ENCODE assay signal across 34 cellular contexts in the genomic region with DNA sequence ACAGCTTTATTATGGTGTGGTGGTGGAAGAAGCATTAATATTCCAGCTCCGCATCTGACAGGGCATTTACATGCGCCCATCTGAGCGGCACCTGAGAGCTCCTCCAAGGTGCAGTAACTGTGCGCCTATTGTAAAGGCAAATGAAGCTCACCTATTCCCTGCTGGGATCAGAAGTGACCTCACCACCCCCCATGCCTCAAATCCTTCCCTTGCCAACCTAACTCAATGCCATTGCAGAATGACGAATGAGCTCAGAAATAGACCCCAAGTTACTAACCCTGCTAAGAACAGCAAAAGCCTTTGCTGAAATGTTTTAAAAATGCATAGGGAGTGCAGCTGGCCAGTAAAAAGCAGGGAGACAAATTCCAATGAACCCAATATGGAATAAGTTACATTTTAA. TPM values are rescaled to one million over a fixed set of nuclear protein-coding genes. Genes with fewer than 3 reads are reported as not detected.
DNase-seq lines count a peak whose midpoint lies in the region; ATAC-seq, FAIRE-seq and TF ChIP-seq lines count a peak whose summit lies in the region.
"Had no signal": no experiment of that assay in that cellular context is flagged by ENCODE, and none has a peak within 500 bp of the region (broad histone marks: within the 10 kb centered on the region; RNA-seq: fewer than 3 reads in every experiment).

No MANE protein-coding gene starts in this region.

- no peak overlapping the region for H2AK5ac ChIP-seq in mesendoderm (ENCODE audit: low read length)

- peak overlapping the region in 4 of 11 experiments; percentile 2 to 50 (median 18); a peak in 3 of 22 replicates for H3K27ac ChIP-seq in BLaER1 treated with 17β-estradiol and CSF1 and Interleukin-3, amounts not matched to agents 10 nM and 100 nM
- H3K27ac ChIP-seq in HEK293 (ENCODE audit: extremely low read depth, low read depth, low read length) (no peak overlapping the region), astrocyte (ENCODE audit: low read depth, low read length) (no peak overlapping the region), iPS-20b (ENCODE audit: low read length) (no peak overlapping the region), mesendoderm (ENCODE audit: low read depth, low read length) (no peak overlapping the region)
- H3K27ac ChIP-seq: coronary artery, gastrocnemius medialis, ovary, upper lobe of left lung had no signal

- no peak overlapping the region for H3K27ac Mint-ChIP-seq in astrocyte (ENCODE audit: unreplicated experiment)
- H3K27ac Mint-ChIP-seq: activated naive CD8-positive, alpha-beta T cell; nephron progenitor cell; T-helper 2 cell treated with Interferon-gamma antibody and Interleukin-4, amounts not matched to agents 5 μg/mL and 100 μg/mL, for 36 hours had no signal

- CTCF ChIA-PET in HEK293 (lab: Yijun Ruan, JAX): interaction anchor here (0.7 to 1.2 kb wide), 3 partner anchors 23 to 68 kb away, joined by 3 read pairs; no protein-coding TSS in a partner anchor

- no peak overlapping the region for H3K4ac ChIP-seq in mesendoderm (ENCODE audit: low read depth, low read length)

- peak overlapping the region; percentile 14 to 83 (median 30); a peak in 19 of 22 replicates for H3K4me2 ChIP-seq in BLaER1 treated with 17β-estradiol and CSF1 and Interleukin-3, amounts not matched to agents 10 nM and 100 nM
- H3K4me2 ChIP-seq in astrocyte (ENCODE audit: low read length) (no peak overlapping the region), mesendoderm (ENCODE audit: low read length) (no peak overlapping the region)
- H3K4me2 ChIP-seq: hepatocyte had no signal

- no peak overlapping the region for H3K56ac ChIP-seq in mesendoderm (ENCODE audit: low read length)

- no peak overlapping the region for H2BK5ac ChIP-seq in mesendoderm (ENCODE audit: low read length)

- no peak overlapping the region for H4K8ac ChIP-seq in mesendoderm (ENCODE audit: low read depth, low read length)

- DNase-seq in astrocyte (ENCODE audit: low read depth) (no peak), RPMI8226 (no peak), mesendoderm (no peak)
- DNase-seq: activated CD4-positive, alpha-beta T cell treated with anti-CD3 and anti-CD28 coated beads for 4 hours; activated CD8-positive, alpha-beta memory T cell treated with anti-CD3 and anti-CD28 coated beads for 24 hours; activated effector memory CD4-positive, alpha-beta T cell treated with Interleukin-2 at 50 U/mL for 16 hours; activated T-cell treated with anti-CD3 and anti-CD28 coated beads for 4 hours; caudate nucleus; gastrocnemius medialis; mammary epithelial cell; NCI-H1048; NCI-H1694 treated with DMSO at 0.1 percent for 48 hours; NCI-H2171 treated with DMSO at 0.1 percent for 48 hours; NCI-H524 treated with DMSO at 0.1 percent for 48 hours; nephron progenitor cell; ovary; retina; SIG-M5; small intestine; stimulated activated naive CD4-positive, alpha-beta T cell; upper lobe of left lung had no signal

- no peaks in the 10 kb centered on the region for H3K9me3 Mint-ChIP-seq in astrocyte (ENCODE audit: unreplicated experiment)
- H3K9me3 Mint-ChIP-seq: CD14-positive monocyte; nephron progenitor cell; T-helper 2 cell treated with Interferon-gamma antibody and Interleukin-4, amounts not matched to agents 5 μg/mL and 100 μg/mL, for 36 hours had no signal

- no peak overlapping the region for H3K23ac ChIP-seq in mesendoderm (ENCODE audit: low read length)

- H3K27me3 ChIP-seq in BLaER1 treated with 17β-estradiol and CSF1 and Interleukin-3, amounts not matched to agents 10 nM and 100 nM: no peaks in the 10 kb centered on the region
- H3K27me3 ChIP-seq in astrocyte (ENCODE audit: insufficient read depth, low read length): no peaks in the 10 kb centered on the region
- H3K27me3 ChIP-seq in iPS-20b (ENCODE audit: insufficient read depth, low read length): no peaks in the 10 kb centered on the region
- no peaks in the 10 kb centered on the region for H3K27me3 ChIP-seq in mesendoderm (ENCODE audit: insufficient read depth, low read length, poor library complexity)
- H3K27me3 ChIP-seq: hepatocyte, ovary, upper lobe of left lung had no signal

- H3K36me3 ChIP-seq in BLaER1 treated with 17β-estradiol and CSF1 and Interleukin-3, amounts not matched to agents 10 nM and 100 nM: peaks cover 0 to 95% (median 53%) of the 10 kb centered on the region in 11 experiments; a peak in 17 of 22 replicates
- H3K36me3 ChIP-seq in HEK293 (ENCODE audit: control insufficient read depth in 2 of 2, insufficient read depth in 1 of 2, low read length in 2 of 2) (peaks cover 15 to 21% of the 10 kb centered on the region in 2 experiments), astrocyte (ENCODE audit: insufficient read depth, low read length) (peaks cover 3% of the 10 kb centered on the region), iPS-20b (ENCODE audit: insufficient read depth, low read depth, low read length) (peaks cover 61% of the 10 kb centered on the region), mesendoderm (ENCODE audit: control insufficient read depth, insufficient read depth, low read length) (peaks cover 3% of the 10 kb centered on the region)
- H3K36me3 ChIP-seq: gastrocnemius medialis, ovary, upper lobe of left lung had no signal

- H3K79me2 ChIP-seq in astrocyte (ENCODE audit: insufficient read depth, low read length) (peaks cover 9% of the 10 kb centered on the region), mesendoderm (ENCODE audit: control insufficient read depth, insufficient read depth, low read length) (peaks cover 38% of the 10 kb centered on the region)

- H2BK120ac ChIP-seq in mesendoderm (ENCODE audit: low read depth, low read length): no peak overlapping the region

- no peak overlapping the region for H2AFZ ChIP-seq in astrocyte (ENCODE audit: low read depth, low read length)
- H2AFZ ChIP-seq: hepatocyte had no signal

- TF ChIP-seq CTCF in HEK293 (tag by site-specific recombination; IDR thresholded peaks at IDR 0.05) (no peak), astrocyte (IDR thresholded peaks at IDR 0.05; ENCODE audit: insufficient read depth, low read depth, low read length) (no peak)

- POLR2A ChIA-PET in HEK293 (lab: Yijun Ruan, JAX): interaction anchor here (1.6 to 1.7 kb wide), 2 partner anchors 8 to 11 kb away, joined by 7 read pairs; no protein-coding TSS in a partner anchor

- H3K18ac ChIP-seq in mesendoderm (ENCODE audit: low read length): no peak overlapping the region

- peaks cover 15% of the 10 kb centered on the region for H3K79me1 ChIP-seq in mesendoderm (ENCODE audit: low read length)

- no peak overlapping the region for H4K5ac ChIP-seq in mesendoderm (ENCODE audit: low read length)

- peaks cover 0 to 64% (median 10%) of the 10 kb centered on the region in 11 experiments; a peak in 7 of 22 replicates for H4K20me1 ChIP-seq in BLaER1 treated with 17β-estradiol and CSF1 and Interleukin-3, amounts not matched to agents 10 nM and 100 nM
- H4K20me1 ChIP-seq in astrocyte (ENCODE audit: insufficient read depth, low read length): peaks cover 5% of the 10 kb centered on the region

- peaks cover 8% of the 10 kb centered on the region for H3K36me3 Mint-ChIP-seq in astrocyte (ENCODE audit: low read depth, unreplicated experiment)
- H3K36me3 Mint-ChIP-seq: activated naive CD8-positive, alpha-beta T cell had no signal

- ATAC-seq in GM19351 (IDR thresholded peaks at IDR 0.05; ENCODE audit: unreplicated experiment): no peak
- ATAC-seq: esophagus mucosa, gastrocnemius medialis, GM12878 had no signal

- no peak overlapping the region for H2BK15ac ChIP-seq in mesendoderm (replicated peaks; ENCODE audit: low read depth)

- peak overlapping the region; percentile 6 for H3K4me3 Mint-ChIP-seq in astrocyte (ENCODE audit: unreplicated experiment)
- H3K4me3 Mint-ChIP-seq: activated naive CD8-positive, alpha-beta T cell; CD14-positive monocyte; nephron progenitor cell; T-helper 2 cell treated with Interferon-gamma antibody and Interleukin-4, amounts not matched to agents 5 μg/mL and 100 μg/mL, for 36 hours had no signal

- no peaks in the 10 kb centered on the region for H3K9me3 ChIP-seq in BLaER1 treated with 17β-estradiol and CSF1 and Interleukin-3, amounts not matched to agents 10 nM and 100 nM (replicated peaks in 1 of 11)
- H3K9me3 ChIP-seq in HEK293 (ENCODE audit: control insufficient read depth, insufficient read depth, low read depth, low read length): no peaks in the 10 kb centered on the region
- no peaks in the 10 kb centered on the region for H3K9me3 ChIP-seq in astrocyte (ENCODE audit: insufficient read depth, low read depth, low read length)
- H3K9me3 ChIP-seq in iPS-20b (ENCODE audit: insufficient read depth, low read depth, low read length): no peaks in the 10 kb centered on the region
- H3K9me3 ChIP-seq: gastrocnemius medialis, ovary, upper lobe of left lung had no signal

- H3K9ac ChIP-seq in BLaER1 treated with 17β-estradiol and CSF1 and Interleukin-3, amounts not matched to agents 10 nM and 100 nM: no peak overlapping the region; a peak in 1 of 22 replicates
- no peak overlapping the region for H3K9ac ChIP-seq in astrocyte (ENCODE audit: low read length)
- H3K9ac ChIP-seq in iPS-20b (ENCODE audit: low read depth, low read length): no peak overlapping the region
- no peak overlapping the region for H3K9ac ChIP-seq in mesendoderm (ENCODE audit: low read length)

- no peak for FAIRE-seq in astrocyte (lab: Jason Lieb, UNC)
- FAIRE-seq: GM12878, GM19239, H54, small intestine had no signal

- no peak overlapping the region for H3K4me3 ChIP-seq in BLaER1 treated with 17β-estradiol and CSF1 and Interleukin-3, amounts not matched to agents 10 nM and 100 nM
- H3K4me3 ChIP-seq in HEK293 (ENCODE audit: low read depth, low read length) (no peak overlapping the region), astrocyte (ENCODE audit: insufficient read depth, low read depth, low read length) (no peak overlapping the region), iPS-20b (ENCODE audit: low read length) (0 out of 2 replicates have a peak overlapping the region, but pooled peaks have one; percentile 5), mesendoderm (ENCODE audit: low read length) (no peak overlapping the region)
- H3K4me3 ChIP-seq: coronary artery, gastrocnemius medialis, GM12878, hepatocyte, ovary, upper lobe of left lung had no signal

- H3K4me1 ChIP-seq in BLaER1 treated with 17β-estradiol and CSF1 and Interleukin-3, amounts not matched to agents 10 nM and 100 nM: peaks cover 48 to 100% (median 90%) of the 10 kb centered on the region in 10 experiments
- H3K4me1 ChIP-seq in HEK293 (ENCODE audit: control insufficient read depth, insufficient read depth, low read length) (peaks cover 62% of the 10 kb centered on the region), astrocyte (ENCODE audit: insufficient read depth, low read length) (no peaks in the 10 kb centered on the region), iPS-20b (ENCODE audit: insufficient read depth, low read length) (peaks cover 59% of the 10 kb centered on the region), mesendoderm (ENCODE audit: control insufficient read depth, low read depth, low read length) (peaks cover 25% of the 10 kb centered on the region)
- H3K4me1 ChIP-seq: gastrocnemius medialis, upper lobe of left lung had no signal

- peaks cover 11% of the 10 kb centered on the region for H3K4me1 Mint-ChIP-seq in astrocyte (ENCODE audit: low read depth, unreplicated experiment)

- no CpG with 5 or more reads among the region's 5 CpGs for WGBS in mesendoderm (ENCODE audit: extremely low coverage, insufficient coverage, low lambda C conversion rate)

- no peaks in the 10 kb centered on the region for H3K27me3 Mint-ChIP-seq in astrocyte (ENCODE audit: low read depth, unreplicated experiment)

RNA-seq across cellular contexts. Expression of a gene that starts 14.3 kb away (rescaled TPM):
- 29.8 and 32.0 TPM in 2 replicates for total RNA-seq in astrocyte
- 45.5 TPM for polyA plus RNA-seq in mesendoderm (2013, experiment 1 of 2)
- polyA plus RNA-seq in mesendoderm (2013, experiment 2 of 2): 46.4 TPM

Comparison
In these comparisons a context has a peak if more than half of its experiments do, and no peak if none do; other contexts are left out.
1. H3K4me2 ChIP-seq: peak in BLaER1 treated with 17β-estradiol and CSF1 and Interleukin-3, amounts not matched to agents 10 nM and 100 nM (11 of 11); none in astrocyte (single experiment) and mesendoderm (single experiment).